18 cellular contexts compared by ENCODE assay signal in the genomic region with DNA sequence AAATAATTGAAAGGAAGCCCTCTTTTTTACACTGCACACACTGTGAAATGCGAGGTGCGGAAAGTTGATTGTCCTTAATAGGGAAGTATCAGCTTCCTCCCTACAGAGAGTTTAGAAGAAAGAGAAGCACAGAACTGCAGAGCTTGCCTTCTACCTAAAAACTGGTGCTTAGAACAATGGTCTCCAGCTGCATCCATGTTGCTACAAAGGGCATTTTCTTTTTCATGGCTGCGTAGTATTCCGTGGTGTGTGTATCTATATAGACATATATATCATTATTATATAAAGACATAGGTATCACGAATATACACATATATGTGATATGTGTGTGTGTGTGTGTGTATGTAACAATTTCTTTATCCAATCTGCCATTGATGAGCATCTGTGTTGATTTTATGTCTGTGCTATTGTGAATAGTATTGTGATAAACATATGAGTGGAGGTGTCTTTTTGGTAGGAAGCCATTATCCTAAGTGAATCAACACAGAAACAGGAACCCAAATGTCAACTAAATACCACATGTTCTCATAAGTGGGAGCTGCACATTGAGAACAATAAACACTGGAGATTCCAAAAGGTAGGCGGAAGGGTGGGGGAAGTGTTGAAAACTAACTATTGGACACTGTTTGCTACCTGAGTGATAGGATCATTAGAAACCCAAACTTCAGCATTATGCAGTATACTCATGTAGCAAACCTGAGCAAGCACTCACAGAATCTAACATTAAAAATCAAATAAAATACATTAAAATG.
A peak's percentile ranks its signal among the peaks of the same experiment; 100 is the strongest.
DNase-seq lines count a peak whose midpoint lies in the region; ATAC-seq, FAIRE-seq and TF ChIP-seq lines count a peak whose summit lies in the region.
"Had no signal": no experiment of that assay in that cellular context is flagged by ENCODE, and none has a peak within 500 bp of the region (broad histone marks: within the 10 kb centered on the region; RNA-seq: fewer than 3 reads in every experiment).

No MANE protein-coding gene starts in this region.

- H3K4me1 ChIP-seq in prostate gland (replicated peaks), result no peaks in the 10 kb centered on the region
- H3K4me1 ChIP-seq: A549 had no signal

- FAIRE-seq in GM12891 (lab: Jason Lieb, UNC), result no peak
- FAIRE-seq: A549, H1 had no signal

- TF ChIP-seq POLR2A in prostate gland (IDR thresholded peaks at IDR 0.05), result no peak
- no peak for TF ChIP-seq POLR2A in GM12891 (IDR thresholded peaks at IDR 0.05; ENCODE audit: low read depth, low read length)

- no peak overlapping the region for H3K27ac ChIP-seq in prostate gland
- H3K27ac ChIP-seq: 22Rv1, A549, C4-2B, HL-60 had no signal

- CTCF ChIA-PET in activated CD4-positive, alpha-beta T cell treated with anti-CD3 and anti-CD28 coated beads, Interleukin-2, amount 10 ng/mL, durations not matched to agents 7 days and 5 days (lab: Charles Lee), result interaction anchor here (1.3 to 1.6 kb wide), 2 partner anchors 12 to 18 kb away, joined by 3 to 5 read pairs; no protein-coding TSS in a partner anchor
- CTCF ChIA-PET in activated B cell treated with CpG ODN at 0.5 μM for 24 hours (lab: Charles Lee), result interaction anchor here (1.2 kb wide), 1 partner anchor 288 kb away, joined by 4 read pairs; no protein-coding TSS in a partner anchor

- no peak overlapping the region for H3K4me3 ChIP-seq in prostate gland
- H3K4me3 ChIP-seq: A549 had no signal

- H3K27me3 Mint-ChIP-seq in activated CD4-positive, alpha-beta T cell treated with anti-CD3 and anti-CD28 coated beads, Interleukin-2, amount 10 ng/mL, durations not matched to agents 24 days and 14 days, result no peaks in the 10 kb centered on the region
- H3K27me3 Mint-ChIP-seq in activated CD4-positive, alpha-beta T cell treated with anti-CD3 and anti-CD28 coated beads, Interleukin-2, amount 10 ng/mL, durations not matched to agents 7 days and 5 days, result no peaks in the 10 kb centered on the region
- H3K27me3 Mint-ChIP-seq in activated B cell treated with CpG ODN at 0.5 μM for 24 hours, result no peaks in the 10 kb centered on the region

- DNase-seq in activated CD4-positive, alpha-beta T cell treated with anti-CD3 and anti-CD28 coated beads, Interleukin-2, amount 10 ng/mL, durations not matched to agents 24 days and 14 days, result no peak
- no peak for DNase-seq in activated CD4-positive, alpha-beta T cell treated with anti-CD3 and anti-CD28 coated beads, Interleukin-2, amount 10 ng/mL, durations not matched to agents 7 days and 5 days
- DNase-seq in activated B cell treated with CpG ODN at 0.5 μM for 24 hours, result no peak
- peak; percentile 26 for DNase-seq in prostate gland (ENCODE audit: low spot score)
- no peak for DNase-seq in GM20000 (ENCODE audit: low spot score)
- no peak for DNase-seq in GM12891 (ENCODE audit: insufficient read length, low spot score)
- DNase-seq: AML-193; CD4-positive, alpha-beta memory T cell; DMS153; DMS79; GDM1; H9 had no signal

- intact Hi-C loops in activated CD4-positive, alpha-beta T cell treated with anti-CD3 and anti-CD28 coated beads, Interleukin-2, amount 10 ng/mL, durations not matched to agents 24 days and 14 days (cut with micrococcal nuclease), result no loop called here
- intact Hi-C loops in activated B cell treated with CpG ODN at 0.5 μM for 24 hours (cut with micrococcal nuclease) (no loop called here), prostate gland (cut with DNase I) (no loop called here)

- no peaks in the 10 kb centered on the region for H3K9me3 ChIP-seq in prostate gland
- H3K9me3 ChIP-seq: A549 had no signal

- H3K36me3 ChIP-seq in prostate gland, result no peaks in the 10 kb centered on the region

- 94% methylated on average over 6 of the region's 6 CpGs for WGBS in prostate gland

- peaks cover 7% of the 10 kb centered on the region for H3K36me3 Mint-ChIP-seq in activated CD4-positive, alpha-beta T cell treated with anti-CD3 and anti-CD28 coated beads, Interleukin-2, amount 10 ng/mL, durations not matched to agents 24 days and 14 days (ENCODE audit: low read depth)
- peaks cover 2% of the 10 kb centered on the region for H3K36me3 Mint-ChIP-seq in activated CD4-positive, alpha-beta T cell treated with anti-CD3 and anti-CD28 coated beads, Interleukin-2, amount 10 ng/mL, durations not matched to agents 7 days and 5 days (ENCODE audit: low read depth)
- H3K36me3 Mint-ChIP-seq in activated B cell treated with CpG ODN at 0.5 μM for 24 hours (ENCODE audit: low read depth), result no peaks in the 10 kb centered on the region
- H3K36me3 Mint-ChIP-seq: CD4-positive, alpha-beta memory T cell had no signal

- peak overlapping the region; percentile 11 for H3K27ac Mint-ChIP-seq in activated CD4-positive, alpha-beta T cell treated with anti-CD3 and anti-CD28 coated beads, Interleukin-2, amount 10 ng/mL, durations not matched to agents 24 days and 14 days
- H3K27ac Mint-ChIP-seq in activated CD4-positive, alpha-beta T cell treated with anti-CD3 and anti-CD28 coated beads, Interleukin-2, amount 10 ng/mL, durations not matched to agents 7 days and 5 days, result no peak overlapping the region
- peak overlapping the region; percentile 21 for H3K27ac Mint-ChIP-seq in activated B cell treated with CpG ODN at 0.5 μM for 24 hours
- H3K27ac Mint-ChIP-seq: H9 had no signal

- ATAC-seq in activated B cell treated with CpG ODN at 0.5 μM for 24 hours (ENCODE audit: low read depth) (no peak), HG02623 (IDR thresholded peaks at IDR 0.05; ENCODE audit: unreplicated experiment) (no peak)
- ATAC-seq: A549 had no signal

- POLR2A ChIA-PET in activated CD4-positive, alpha-beta T cell treated with anti-CD3 and anti-CD28 coated beads, Interleukin-2, amount 10 ng/mL, durations not matched to agents 7 days and 5 days (lab: Charles Lee), result no interaction called here
- POLR2A ChIA-PET in activated B cell treated with CpG ODN at 0.5 μM for 24 hours (lab: Charles Lee), result interaction anchor here (0.6 to 1.7 kb wide), 4 partner anchors 35 to 449 kb away, joined by 3 to 5 read pairs (median 4); no protein-coding TSS in a partner anchor

- no peak overlapping the region for H3K4me3 Mint-ChIP-seq in activated CD4-positive, alpha-beta T cell treated with anti-CD3 and anti-CD28 coated beads, Interleukin-2, amount 10 ng/mL, durations not matched to agents 24 days and 14 days
- no peak overlapping the region for H3K4me3 Mint-ChIP-seq in activated CD4-positive, alpha-beta T cell treated with anti-CD3 and anti-CD28 coated beads, Interleukin-2, amount 10 ng/mL, durations not matched to agents 7 days and 5 days
- no peak overlapping the region for H3K4me3 Mint-ChIP-seq in activated B cell treated with CpG ODN at 0.5 μM for 24 hours
- H3K4me3 Mint-ChIP-seq: CD4-positive, alpha-beta memory T cell; H9 had no signal

- TF ChIP-seq CTCF in activated B cell treated with CpG ODN at 0.5 μM for 24 hours (IDR thresholded peaks at IDR 0.05) (no peak), prostate gland (IDR thresholded peaks at IDR 0.05) (no peak), GM20000 (IDR thresholded peaks at IDR 0.05; ENCODE audit: extremely low read depth, missing control alignments) (no peak)

- peaks cover 40% of the 10 kb centered on the region for H3K4me1 Mint-ChIP-seq in activated CD4-positive, alpha-beta T cell treated with anti-CD3 and anti-CD28 coated beads, Interleukin-2, amount 10 ng/mL, durations not matched to agents 24 days and 14 days
- H3K4me1 Mint-ChIP-seq in activated CD4-positive, alpha-beta T cell treated with anti-CD3 and anti-CD28 coated beads, Interleukin-2, amount 10 ng/mL, durations not matched to agents 7 days and 5 days, result peaks cover 18% of the 10 kb centered on the region
- H3K4me1 Mint-ChIP-seq in activated B cell treated with CpG ODN at 0.5 μM for 24 hours, result peaks cover 36% of the 10 kb centered on the region

- no peaks in the 10 kb centered on the region for H3K27me3 ChIP-seq in prostate gland (replicated peaks; ENCODE audit: insufficient read depth)

- H3K9me3 Mint-ChIP-seq in activated CD4-positive, alpha-beta T cell treated with anti-CD3 and anti-CD28 coated beads, Interleukin-2, amount 10 ng/mL, durations not matched to agents 24 days and 14 days, result peaks cover 24% of the 10 kb centered on the region
- peaks cover 8% of the 10 kb centered on the region for H3K9me3 Mint-ChIP-seq in activated CD4-positive, alpha-beta T cell treated with anti-CD3 and anti-CD28 coated beads, Interleukin-2, amount 10 ng/mL, durations not matched to agents 7 days and 5 days
- H3K9me3 Mint-ChIP-seq in activated B cell treated with CpG ODN at 0.5 μM for 24 hours, result no peaks in the 10 kb centered on the region

TF ChIP-seq in GM12891, 5 proteins besides CTCF, POLR2A, EP300 and RAD21:
- TF ChIP-seq SPI1 (IDR thresholded peaks at IDR 0.05; ENCODE audit: low read depth, low read length) (no peak), POLR2AphosphoS5 (IDR thresholded peaks at IDR 0.05; ENCODE audit: low read depth, low read length) (no peak), PAX5 (IDR thresholded peaks at IDR 0.05; ENCODE audit: insufficient read depth, low read length, severe bottlenecking) (no peak), POU2F2 (IDR thresholded peaks at IDR 0.05; ENCODE audit: low read depth, low read length) (no peak), TAF1 (IDR thresholded peaks at IDR 0.05; ENCODE audit: low read depth, low read length) (no peak)
TF ChIP-seq in GM12891: peak in this region for 0.
